Comparison of ENCODE assay signal across 11 cellular contexts in the genomic region with DNA sequence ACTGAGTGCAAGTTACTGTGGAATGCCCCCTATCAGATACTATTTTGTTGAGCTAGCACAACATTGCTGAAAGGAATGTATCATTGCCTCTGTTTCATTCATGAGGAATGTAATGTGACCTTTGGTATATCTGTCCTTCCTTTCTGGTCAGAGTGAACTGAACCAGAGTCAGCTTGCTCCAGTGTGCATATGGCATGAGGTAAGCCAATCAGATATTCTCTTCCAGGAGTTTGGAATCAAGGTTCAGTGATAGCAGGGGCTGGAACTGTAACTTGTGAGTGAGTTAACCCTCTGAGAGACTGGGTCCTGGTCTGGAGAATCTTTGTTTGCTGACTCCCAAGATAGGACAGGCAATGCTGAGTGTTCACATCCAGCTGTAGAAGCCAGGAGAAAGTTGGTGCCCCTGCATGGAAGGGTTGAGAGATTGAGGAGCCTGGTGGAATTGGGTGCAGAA. TPM values are rescaled to one million over a fixed set of nuclear protein-coding genes. Genes with fewer than 3 reads are reported as not detected.
A peak's percentile ranks its signal among the peaks of the same experiment; 100 is the strongest.
DNase-seq lines count a peak whose midpoint lies in the region; ATAC-seq, FAIRE-seq and TF ChIP-seq lines count a peak whose summit lies in the region.
"Had no signal": no experiment of that assay in that cellular context is flagged by ENCODE, and none has a peak within 500 bp of the region (broad histone marks: within the 10 kb centered on the region; RNA-seq: fewer than 3 reads in every experiment).

No MANE protein-coding gene starts in this region.

- H3K4me3 ChIP-seq in right atrium auricular region (no peak overlapping the region), hepatocyte (no peak overlapping the region)
- H3K4me3 ChIP-seq: SJCRH30 had no signal

- no peak for DNase-seq in Right ventricle myocardium superior
- no peak for DNase-seq in right atrium auricular region (ENCODE audit: low spot score)
- peak; percentile 35 for DNase-seq in amniotic stem cell (lab: John Stamatoyannopoulos, UW)
- DNase-seq in hepatocyte (ENCODE audit: low spot score) = peak; percentile 72
- peak; percentile 73 for DNase-seq in urothelium cell line (ENCODE audit: low spot score)
- DNase-seq in left colon = no peak
- DNase-seq in NCI-H1048 (lab: John Stamatoyannopoulos, UW) = no peak
- DNase-seq: central memory CD4-positive, alpha-beta T cell had no signal

- peak; percentile 83 for FAIRE-seq in urothelium cell line (lab: Jason Lieb, UNC)
- FAIRE-seq: A204.1 had no signal

- H3K9me3 ChIP-seq in right atrium auricular region = no peaks in the 10 kb centered on the region
- H3K9me3 ChIP-seq in hepatocyte (ENCODE audit: low read depth) = no peaks in the 10 kb centered on the region
- H3K9me3 ChIP-seq: SJCRH30 had no signal

- H3K27me3 ChIP-seq in right atrium auricular region (no peaks in the 10 kb centered on the region), hepatocyte (no peaks in the 10 kb centered on the region)
- H3K27me3 ChIP-seq: SJCRH30 had no signal

- H3K79me2 ChIP-seq in hepatocyte = no peaks in the 10 kb centered on the region

- H2AFZ ChIP-seq in hepatocyte = no peak overlapping the region

- H3K4me2 ChIP-seq in hepatocyte = no peak overlapping the region

- H3K9me2 ChIP-seq in hepatocyte (replicated peaks; ENCODE audit: insufficient read depth) = no peaks in the 10 kb centered on the region

- intact Hi-C loops in Right ventricle myocardium superior (cut with DNase I) (loop anchor here (5.0 kb wide), 1 partner anchor 43 kb away; a partner anchor contains a TSS), left colon (cut with DNase I, micrococcal nuclease) (no loop called here)

- no peak for TF ChIP-seq CTCF in right atrium auricular region (IDR thresholded peaks at IDR 0.05)
- no peak for TF ChIP-seq CTCF in hepatocyte (IDR thresholded peaks at IDR 0.05; ENCODE audit: poor library complexity)

- H3K27ac ChIP-seq in right atrium auricular region (no peak overlapping the region), hepatocyte (peak overlapping the region; percentile 92)
- H3K27ac ChIP-seq: SJCRH30 had no signal

- H3K4me1 ChIP-seq in right atrium auricular region (peaks cover 0 to 9% of the 10 kb centered on the region in 2 donors), hepatocyte (ENCODE audit: insufficient read depth) (peaks cover 13% of the 10 kb centered on the region)

- H3K36me3 ChIP-seq in right atrium auricular region = no peaks in the 10 kb centered on the region
- H3K36me3 ChIP-seq in hepatocyte (replicated peaks; ENCODE audit: insufficient read depth, low read depth) = no peaks in the 10 kb centered on the region
- H3K36me3 ChIP-seq: SJCRH30 had no signal

- ATAC-seq in Right ventricle myocardium superior (ENCODE audit: poor library complexity) (peak; percentile 68), left colon (no peak), GM21423 (IDR thresholded peaks at IDR 0.05; ENCODE audit: unreplicated experiment) (no peak)

- H4K20me1 ChIP-seq in hepatocyte (ENCODE audit: insufficient read depth, poor library complexity, severe bottlenecking) = no peaks in the 10 kb centered on the region

RNA-seq across cellular contexts. Expression of a gene that starts 45.3 kb away (rescaled TPM):
- total RNA-seq in Right ventricle myocardium superior (8.4 TPM), right atrium auricular region (1 to 10 TPM; 4.8 to 6.7 TPM), hepatocyte (18.0 and 19.1 TPM in 2 replicates), left colon (10 to 100 TPM; 11.0 to 13.2 TPM)
- 11.4 and 13.7 TPM in 2 replicates for polyA plus RNA-seq in hepatocyte

Comparison
In these comparisons a context has a peak if more than half of its experiments do, and no peak if none do; other contexts are left out.
1. DNase-seq: peak in amniotic stem cell (single experiment), hepatocyte (single experiment) and urothelium cell line (single experiment); none in Right ventricle myocardium superior (single experiment), right atrium auricular region (single experiment), left colon (0 of 2) and NCI-H1048 (single experiment).